19 cellular contexts compared by ENCODE assay signal in the genomic region with DNA sequence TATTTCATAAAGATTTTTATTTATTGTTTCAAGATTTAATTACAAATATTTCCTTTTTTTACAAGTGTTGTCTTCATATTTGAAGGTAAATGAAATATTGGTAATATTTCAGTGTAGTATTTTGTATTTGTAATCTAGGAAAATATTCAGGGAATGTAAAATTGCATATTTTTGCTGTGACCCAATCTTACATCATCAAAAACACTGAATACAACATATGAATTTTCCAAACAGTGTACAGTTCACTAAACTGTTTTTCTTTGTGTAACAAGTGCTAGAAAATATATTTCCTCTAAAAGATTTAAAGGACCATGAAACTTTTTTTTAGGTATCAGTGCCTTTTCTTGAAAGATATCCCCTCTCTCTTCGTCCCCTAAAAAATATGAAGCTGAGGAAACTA.
"Had no signal": no experiment of that assay in that cellular context is flagged by ENCODE, and none has a peak within 500 bp of the region (broad histone marks: within the 10 kb centered on the region; RNA-seq: fewer than 3 reads in every experiment).

No MANE protein-coding gene starts in this region.

- H3K27me3 Mint-ChIP-seq: activated naive CD8-positive, alpha-beta T cell; progenitor cell of endocrine pancreas had no signal

- H3K9me3 ChIP-seq: colonic mucosa, right lobe of liver, suprapubic skin, upper lobe of right lung had no signal

- H3K27ac Mint-ChIP-seq: activated naive CD8-positive, alpha-beta T cell; natural killer cell; progenitor cell of endocrine pancreas; T-helper 1 cell treated with Interleukin-12 subunit alpha and Interleukin-12 subunit beta and Interleukin-4 antibody, amounts not matched to agents 30 μg/mL and 1 μg/mL, for 36 hours had no signal

- DNase-seq: activated effector memory CD4-positive, alpha-beta T cell treated with anti-CD3 and anti-CD28 coated beads, Interleukin-2, amount 50 U/mL, for 16 hours; activated T-cell treated with anti-CD3 and anti-CD28 coated beads, Interleukin-2, amount 50 U/mL, for 1 hour; aorta; colonic mucosa; effector CD8-positive, alpha-beta T cell; hypothalamus; left colon; natural killer cell; right lobe of liver; stimulated activated CD4-positive, alpha-beta T cell treated with anti-CD3 and anti-CD28 coated beads, Interleukin-12 subunit alpha, Interleukin-12 subunit beta, amount 100 ng/mL, for 4 hours; stimulated activated CD8-positive, alpha-beta memory T cell treated with anti-CD3 and anti-CD28 coated beads, Interleukin-4, amount 100 ng/mL, for 48 hours; stimulated activated naive CD8-positive, alpha-beta T cell treated with anti-CD3 and anti-CD28 coated beads, Interleukin-15, Interleukin-2, amounts not matched to agents 100 U/mL and 50 U/mL, for 24 hours; upper lobe of right lung had no signal

- H3K27me3 ChIP-seq: colonic mucosa, right lobe of liver, suprapubic skin, upper lobe of right lung had no signal

- H3K36me3 Mint-ChIP-seq: activated naive CD8-positive, alpha-beta T cell had no signal

- H3K27ac ChIP-seq: colonic mucosa, right lobe of liver, suprapubic skin, upper lobe of right lung had no signal

- H3K4me1 ChIP-seq: colonic mucosa, right lobe of liver, suprapubic skin, upper lobe of right lung had no signal

- ATAC-seq: activated CD4-positive, CD25-positive, alpha-beta regulatory T cell treated with anti-CD3 and anti-CD28 coated beads, Interleukin-2, amount 50 U/mL, for 24 hours; left colon; natural killer cell; right lobe of liver; stimulated activated naive CD8-positive, alpha-beta T cell treated with anti-CD3 and anti-CD28 coated beads, Interleukin-15, Interleukin-2, amounts not matched to agents 100 U/mL and 50 U/mL, for 24 hours; upper lobe of right lung had no signal

- H3K9me3 Mint-ChIP-seq: T-helper 1 cell treated with Interleukin-12 subunit alpha and Interleukin-12 subunit beta and Interleukin-4 antibody, amounts not matched to agents 30 μg/mL and 1 μg/mL, for 36 hours had no signal

- H3K4me1 Mint-ChIP-seq: natural killer cell had no signal

- H3K4me3 ChIP-seq: colonic mucosa, right lobe of liver, suprapubic skin, upper lobe of right lung had no signal

- H3K4me3 Mint-ChIP-seq: activated naive CD8-positive, alpha-beta T cell; natural killer cell; T-helper 1 cell treated with Interleukin-12 subunit alpha and Interleukin-12 subunit beta and Interleukin-4 antibody, amounts not matched to agents 30 μg/mL and 1 μg/mL, for 36 hours had no signal

- FAIRE-seq: TTC549 had no signal

- H3K36me3 ChIP-seq: colonic mucosa, right lobe of liver, suprapubic skin, upper lobe of right lung had no signal
